1 cellular context compared by ENCODE assay signal in the genomic region with DNA sequence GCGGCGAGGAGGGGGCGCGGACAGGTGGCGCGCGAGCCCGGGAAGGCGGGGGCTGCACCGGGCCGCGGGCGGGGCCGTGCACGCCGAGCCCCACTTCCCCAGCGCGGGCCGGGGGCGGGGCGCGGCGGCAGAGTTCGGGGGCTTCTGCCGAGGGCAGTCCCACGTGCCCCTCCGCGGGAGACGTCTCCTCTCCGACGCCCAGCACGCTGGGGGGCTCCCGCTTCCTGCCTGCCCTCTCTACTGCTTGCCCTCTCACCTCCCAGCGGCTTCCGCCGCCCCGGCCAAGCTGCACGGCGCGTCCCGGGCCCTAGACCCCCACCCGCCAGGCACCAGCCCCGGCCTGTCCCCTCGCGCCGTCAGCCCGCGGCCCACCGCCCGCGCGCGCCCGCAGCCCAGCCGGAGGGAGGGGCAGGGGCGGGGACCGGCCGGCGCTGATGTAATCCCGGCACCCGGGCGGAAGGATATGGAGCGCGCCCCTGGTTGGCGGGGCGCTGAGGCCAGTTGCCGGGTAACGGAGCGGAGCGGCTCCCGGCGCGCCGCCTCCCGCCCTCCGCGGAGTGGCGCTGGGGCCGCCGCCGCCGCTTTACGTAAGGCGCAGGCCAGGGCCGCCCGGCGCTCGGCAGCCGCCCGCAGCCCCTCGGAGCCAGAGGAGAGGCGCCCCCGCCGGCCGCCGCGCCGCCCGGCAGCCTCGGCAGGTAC.
A peak's percentile ranks its signal among the peaks of the same experiment; 100 is the strongest.
TF ChIP-seq lines count a peak whose summit lies in the region.

A gene with protein sequence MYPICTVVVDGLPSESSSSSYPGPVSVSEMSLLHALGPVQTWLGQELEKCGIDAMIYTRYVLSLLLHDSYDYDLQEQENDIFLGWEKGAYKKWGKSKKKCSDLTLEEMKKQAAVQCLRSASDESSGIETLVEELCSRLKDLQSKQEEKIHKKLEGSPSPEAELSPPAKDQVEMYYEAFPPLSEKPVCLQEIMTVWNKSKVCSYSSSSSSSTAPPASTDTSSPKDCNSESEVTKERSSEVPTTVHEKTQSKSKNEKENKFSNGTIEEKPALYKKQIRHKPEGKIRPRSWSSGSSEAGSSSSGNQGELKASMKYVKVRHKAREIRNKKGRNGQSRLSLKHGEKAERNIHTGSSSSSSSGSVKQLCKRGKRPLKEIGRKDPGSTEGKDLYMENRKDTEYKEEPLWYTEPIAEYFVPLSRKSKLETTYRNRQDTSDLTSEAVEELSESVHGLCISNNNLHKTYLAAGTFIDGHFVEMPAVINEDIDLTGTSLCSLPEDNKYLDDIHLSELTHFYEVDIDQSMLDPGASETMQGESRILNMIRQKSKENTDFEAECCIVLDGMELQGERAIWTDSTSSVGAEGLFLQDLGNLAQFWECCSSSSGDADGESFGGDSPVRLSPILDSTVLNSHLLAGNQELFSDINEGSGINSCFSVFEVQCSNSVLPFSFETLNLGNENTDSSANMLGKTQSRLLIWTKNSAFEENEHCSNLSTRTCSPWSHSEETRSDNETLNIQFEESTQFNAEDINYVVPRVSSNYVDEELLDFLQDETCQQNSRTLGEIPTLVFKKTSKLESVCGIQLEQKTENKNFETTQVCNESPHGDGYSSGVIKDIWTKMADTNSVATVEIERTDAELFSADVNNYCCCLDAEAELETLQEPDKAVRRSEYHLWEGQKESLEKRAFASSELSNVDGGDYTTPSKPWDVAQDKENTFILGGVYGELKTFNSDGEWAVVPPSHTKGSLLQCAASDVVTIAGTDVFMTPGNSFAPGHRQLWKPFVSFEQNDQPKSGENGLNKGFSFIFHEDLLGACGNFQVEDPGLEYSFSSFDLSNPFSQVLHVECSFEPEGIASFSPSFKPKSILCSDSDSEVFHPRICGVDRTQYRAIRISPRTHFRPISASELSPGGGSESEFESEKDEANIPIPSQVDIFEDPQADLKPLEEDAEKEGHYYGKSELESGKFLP (N-terminal part only) (plus strand): TSS at position 581 of the 699 bp plus-strand sequence. CDS start 41,727 bp downstream, outside the sequence.

TF ChIP-seq in HepG2, 621 proteins besides CTCF, POLR2A, EP300 and RAD21 (continued from another document and continues in another):
- TF ChIP-seq, protein P1, sequence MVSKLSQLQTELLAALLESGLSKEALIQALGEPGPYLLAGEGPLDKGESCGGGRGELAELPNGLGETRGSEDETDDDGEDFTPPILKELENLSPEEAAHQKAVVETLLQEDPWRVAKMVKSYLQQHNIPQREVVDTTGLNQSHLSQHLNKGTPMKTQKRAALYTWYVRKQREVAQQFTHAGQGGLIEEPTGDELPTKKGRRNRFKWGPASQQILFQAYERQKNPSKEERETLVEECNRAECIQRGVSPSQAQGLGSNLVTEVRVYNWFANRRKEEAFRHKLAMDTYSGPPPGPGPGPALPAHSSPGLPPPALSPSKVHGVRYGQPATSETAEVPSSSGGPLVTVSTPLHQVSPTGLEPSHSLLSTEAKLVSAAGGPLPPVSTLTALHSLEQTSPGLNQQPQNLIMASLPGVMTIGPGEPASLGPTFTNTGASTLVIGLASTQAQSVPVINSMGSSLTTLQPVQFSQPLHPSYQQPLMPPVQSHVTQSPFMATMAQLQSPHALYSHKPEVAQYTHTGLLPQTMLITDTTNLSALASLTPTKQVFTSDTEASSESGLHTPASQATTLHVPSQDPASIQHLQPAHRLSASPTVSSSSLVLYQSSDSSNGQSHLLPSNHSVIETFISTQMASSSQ (IDR thresholded peaks at IDR 0.05; ENCODE audit: low read depth): no peak
- TF ChIP-seq, protein P1 (CRISPR knock-in tag; IDR thresholded peaks at IDR 0.05; ENCODE audit: borderline replicate concordance): peak; percentile 69
- peak; percentile 88 for TF ChIP-seq SP5 (CRISPR knock-in tag; IDR thresholded peaks at IDR 0.05; ENCODE audit: borderline replicate concordance, low read depth)
- peak; percentile 80; the same call in 1 of the 2 replicates for TF ChIP-seq ZNF329 (CRISPR knock-in tag; IDR thresholded peaks at IDR 0.05; ENCODE audit: low read depth)
- TF ChIP-seq, protein P2, sequence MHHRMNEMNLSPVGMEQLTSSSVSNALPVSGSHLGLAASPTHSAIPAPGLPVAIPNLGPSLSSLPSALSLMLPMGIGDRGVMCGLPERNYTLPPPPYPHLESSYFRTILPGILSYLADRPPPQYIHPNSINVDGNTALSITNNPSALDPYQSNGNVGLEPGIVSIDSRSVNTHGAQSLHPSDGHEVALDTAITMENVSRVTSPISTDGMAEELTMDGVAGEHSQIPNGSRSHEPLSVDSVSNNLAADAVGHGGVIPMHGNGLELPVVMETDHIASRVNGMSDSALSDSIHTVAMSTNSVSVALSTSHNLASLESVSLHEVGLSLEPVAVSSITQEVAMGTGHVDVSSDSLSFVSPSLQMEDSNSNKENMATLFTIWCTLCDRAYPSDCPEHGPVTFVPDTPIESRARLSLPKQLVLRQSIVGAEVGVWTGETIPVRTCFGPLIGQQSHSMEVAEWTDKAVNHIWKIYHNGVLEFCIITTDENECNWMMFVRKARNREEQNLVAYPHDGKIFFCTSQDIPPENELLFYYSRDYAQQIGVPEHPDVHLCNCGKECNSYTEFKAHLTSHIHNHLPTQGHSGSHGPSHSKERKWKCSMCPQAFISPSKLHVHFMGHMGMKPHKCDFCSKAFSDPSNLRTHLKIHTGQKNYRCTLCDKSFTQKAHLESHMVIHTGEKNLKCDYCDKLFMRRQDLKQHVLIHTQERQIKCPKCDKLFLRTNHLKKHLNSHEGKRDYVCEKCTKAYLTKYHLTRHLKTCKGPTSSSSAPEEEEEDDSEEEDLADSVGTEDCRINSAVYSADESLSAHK (CRISPR knock-in tag; IDR thresholded peaks at IDR 0.05; ENCODE audit: borderline replicate concordance): no peak
- TF ChIP-seq, protein P3, sequence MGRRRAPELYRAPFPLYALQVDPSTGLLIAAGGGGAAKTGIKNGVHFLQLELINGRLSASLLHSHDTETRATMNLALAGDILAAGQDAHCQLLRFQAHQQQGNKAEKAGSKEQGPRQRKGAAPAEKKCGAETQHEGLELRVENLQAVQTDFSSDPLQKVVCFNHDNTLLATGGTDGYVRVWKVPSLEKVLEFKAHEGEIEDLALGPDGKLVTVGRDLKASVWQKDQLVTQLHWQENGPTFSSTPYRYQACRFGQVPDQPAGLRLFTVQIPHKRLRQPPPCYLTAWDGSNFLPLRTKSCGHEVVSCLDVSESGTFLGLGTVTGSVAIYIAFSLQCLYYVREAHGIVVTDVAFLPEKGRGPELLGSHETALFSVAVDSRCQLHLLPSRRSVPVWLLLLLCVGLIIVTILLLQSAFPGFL (CRISPR knock-in tag; IDR thresholded peaks at IDR 0.05): no peak
- TF ChIP-seq, protein P4, sequence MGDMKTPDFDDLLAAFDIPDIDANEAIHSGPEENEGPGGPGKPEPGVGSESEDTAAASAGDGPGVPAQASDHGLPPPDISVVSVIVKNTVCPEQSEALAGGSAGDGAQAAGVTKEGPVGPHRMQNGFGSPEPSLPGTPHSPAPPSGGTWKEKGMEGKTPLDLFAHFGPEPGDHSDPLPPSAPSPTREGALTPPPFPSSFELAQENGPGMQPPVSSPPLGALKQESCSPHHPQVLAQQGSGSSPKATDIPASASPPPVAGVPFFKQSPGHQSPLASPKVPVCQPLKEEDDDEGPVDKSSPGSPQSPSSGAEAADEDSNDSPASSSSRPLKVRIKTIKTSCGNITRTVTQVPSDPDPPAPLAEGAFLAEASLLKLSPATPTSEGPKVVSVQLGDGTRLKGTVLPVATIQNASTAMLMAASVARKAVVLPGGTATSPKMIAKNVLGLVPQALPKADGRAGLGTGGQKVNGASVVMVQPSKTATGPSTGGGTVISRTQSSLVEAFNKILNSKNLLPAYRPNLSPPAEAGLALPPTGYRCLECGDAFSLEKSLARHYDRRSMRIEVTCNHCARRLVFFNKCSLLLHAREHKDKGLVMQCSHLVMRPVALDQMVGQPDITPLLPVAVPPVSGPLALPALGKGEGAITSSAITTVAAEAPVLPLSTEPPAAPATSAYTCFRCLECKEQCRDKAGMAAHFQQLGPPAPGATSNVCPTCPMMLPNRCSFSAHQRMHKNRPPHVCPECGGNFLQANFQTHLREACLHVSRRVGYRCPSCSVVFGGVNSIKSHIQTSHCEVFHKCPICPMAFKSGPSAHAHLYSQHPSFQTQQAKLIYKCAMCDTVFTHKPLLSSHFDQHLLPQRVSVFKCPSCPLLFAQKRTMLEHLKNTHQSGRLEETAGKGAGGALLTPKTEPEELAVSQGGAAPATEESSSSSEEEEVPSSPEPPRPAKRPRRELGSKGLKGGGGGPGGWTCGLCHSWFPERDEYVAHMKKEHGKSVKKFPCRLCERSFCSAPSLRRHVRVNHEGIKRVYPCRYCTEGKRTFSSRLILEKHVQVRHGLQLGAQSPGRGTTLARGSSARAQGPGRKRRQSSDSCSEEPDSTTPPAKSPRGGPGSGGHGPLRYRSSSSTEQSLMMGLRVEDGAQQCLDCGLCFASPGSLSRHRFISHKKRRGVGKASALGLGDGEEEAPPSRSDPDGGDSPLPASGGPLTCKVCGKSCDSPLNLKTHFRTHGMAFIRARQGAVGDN (CRISPR knock-in tag; IDR thresholded peaks at IDR 0.05): peak; percentile 72
- TF ChIP-seq ZNF44 (CRISPR knock-in tag; IDR thresholded peaks at IDR 0.05): no peak
- TF ChIP-seq ARNTL (CRISPR knock-in tag; IDR thresholded peaks at IDR 0.05): 0 out of 2 replicates have a peak, but pooled peaks have one; percentile 54
- TF ChIP-seq ESRRA (CRISPR knock-in tag; IDR thresholded peaks at IDR 0.05; ENCODE audit: low read depth): peak; percentile 81; the same call in 1 of the 2 replicates
- TF ChIP-seq ZNF468 (CRISPR knock-in tag; IDR thresholded peaks at IDR 0.05): no peak
- no peak for TF ChIP-seq RBM39 (IDR thresholded peaks at IDR 0.05; ENCODE audit: low read depth, low read length, poor library complexity, severe bottlenecking)
- TF ChIP-seq, protein P5, sequence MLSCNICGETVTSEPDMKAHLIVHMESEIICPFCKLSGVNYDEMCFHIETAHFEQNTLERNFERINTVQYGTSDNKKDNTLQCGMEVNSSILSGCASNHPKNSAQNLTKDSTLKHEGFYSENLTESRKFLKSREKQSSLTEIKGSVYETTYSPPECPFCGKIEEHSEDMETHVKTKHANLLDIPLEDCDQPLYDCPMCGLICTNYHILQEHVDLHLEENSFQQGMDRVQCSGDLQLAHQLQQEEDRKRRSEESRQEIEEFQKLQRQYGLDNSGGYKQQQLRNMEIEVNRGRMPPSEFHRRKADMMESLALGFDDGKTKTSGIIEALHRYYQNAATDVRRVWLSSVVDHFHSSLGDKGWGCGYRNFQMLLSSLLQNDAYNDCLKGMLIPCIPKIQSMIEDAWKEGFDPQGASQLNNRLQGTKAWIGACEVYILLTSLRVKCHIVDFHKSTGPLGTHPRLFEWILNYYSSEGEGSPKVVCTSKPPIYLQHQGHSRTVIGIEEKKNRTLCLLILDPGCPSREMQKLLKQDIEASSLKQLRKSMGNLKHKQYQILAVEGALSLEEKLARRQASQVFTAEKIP (CRISPR knock-in tag; IDR thresholded peaks at IDR 0.05; ENCODE audit: borderline replicate concordance): no peak
- no peak for TF ChIP-seq TGIF2 (CRISPR knock-in tag; IDR thresholded peaks at IDR 0.05)
- TF ChIP-seq PITX1 (CRISPR knock-in tag; IDR thresholded peaks at IDR 0.05): peak; percentile 60; the same call in 1 of the 2 replicates
- no peak for TF ChIP-seq SETDB1 (CRISPR knock-in tag; IDR thresholded peaks at IDR 0.05; ENCODE audit: borderline replicate concordance)
- TF ChIP-seq, protein P6, sequence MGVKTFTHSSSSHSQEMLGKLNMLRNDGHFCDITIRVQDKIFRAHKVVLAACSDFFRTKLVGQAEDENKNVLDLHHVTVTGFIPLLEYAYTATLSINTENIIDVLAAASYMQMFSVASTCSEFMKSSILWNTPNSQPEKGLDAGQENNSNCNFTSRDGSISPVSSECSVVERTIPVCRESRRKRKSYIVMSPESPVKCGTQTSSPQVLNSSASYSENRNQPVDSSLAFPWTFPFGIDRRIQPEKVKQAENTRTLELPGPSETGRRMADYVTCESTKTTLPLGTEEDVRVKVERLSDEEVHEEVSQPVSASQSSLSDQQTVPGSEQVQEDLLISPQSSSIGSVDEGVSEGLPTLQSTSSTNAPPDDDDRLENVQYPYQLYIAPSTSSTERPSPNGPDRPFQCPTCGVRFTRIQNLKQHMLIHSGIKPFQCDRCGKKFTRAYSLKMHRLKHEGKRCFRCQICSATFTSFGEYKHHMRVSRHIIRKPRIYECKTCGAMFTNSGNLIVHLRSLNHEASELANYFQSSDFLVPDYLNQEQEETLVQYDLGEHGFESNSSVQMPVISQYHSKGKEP (CRISPR knock-in tag; IDR thresholded peaks at IDR 0.05): no peak
- TF ChIP-seq, protein P7, sequence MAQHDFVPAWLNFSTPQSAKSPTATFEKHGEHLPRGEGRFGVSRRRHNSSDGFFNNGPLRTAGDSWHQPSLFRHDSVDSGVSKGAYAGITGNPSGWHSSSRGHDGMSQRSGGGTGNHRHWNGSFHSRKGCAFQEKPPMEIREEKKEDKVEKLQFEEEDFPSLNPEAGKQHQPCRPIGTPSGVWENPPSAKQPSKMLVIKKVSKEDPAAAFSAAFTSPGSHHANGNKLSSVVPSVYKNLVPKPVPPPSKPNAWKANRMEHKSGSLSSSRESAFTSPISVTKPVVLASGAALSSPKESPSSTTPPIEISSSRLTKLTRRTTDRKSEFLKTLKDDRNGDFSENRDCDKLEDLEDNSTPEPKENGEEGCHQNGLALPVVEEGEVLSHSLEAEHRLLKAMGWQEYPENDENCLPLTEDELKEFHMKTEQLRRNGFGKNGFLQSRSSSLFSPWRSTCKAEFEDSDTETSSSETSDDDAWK (CRISPR knock-in tag; IDR thresholded peaks at IDR 0.05): no peak
- no peak for TF ChIP-seq TOE1 (CRISPR knock-in tag; IDR thresholded peaks at IDR 0.05)
- TF ChIP-seq ISX (CRISPR knock-in tag; conservative IDR thresholded peaks at IDR 0.05): no peak
- no peak for TF ChIP-seq ZNF367 (CRISPR knock-in tag; IDR thresholded peaks at IDR 0.05; ENCODE audit: borderline replicate concordance)
- TF ChIP-seq FOXJ3 (CRISPR knock-in tag; IDR thresholded peaks at IDR 0.05; ENCODE audit: borderline replicate concordance): no peak
- TF ChIP-seq ZNF263 (CRISPR knock-in tag; IDR thresholded peaks at IDR 0.05): no peak
- no peak for TF ChIP-seq MIER2 (CRISPR knock-in tag; IDR thresholded peaks at IDR 0.05)
- TF ChIP-seq MXI1 (IDR thresholded peaks at IDR 0.05; ENCODE audit: borderline replicate concordance, low read depth, low read length): peak; percentile 92; the same call in 1 of the 3 replicates
